In genomic region chr2:143128681-143129580, GRCh38 we compare ENCODE assay signal across 8 cellular contexts. TPM values are rescaled to one million over a fixed set of nuclear protein-coding genes. Genes with fewer than 3 reads are reported as not detected.
DNase-seq lines count a peak whose midpoint lies in the region; ATAC-seq, FAIRE-seq and TF ChIP-seq lines count a peak whose summit lies in the region.
"Had no signal": no experiment of that assay in that cellular context is flagged by ENCODE, and none has a peak within 500 bp of the region (broad histone marks: within the 10 kb centered on the region; RNA-seq: fewer than 3 reads in every experiment).

Gene ARHGAP15 (plus strand): TSS chr2:143129419.

- no peaks in the 10 kb centered on the region for H3F3A ChIP-seq in GM23248 (ENCODE audit: insufficient read depth)

- H3K4me3 ChIP-seq in small intestine (ENCODE audit: low read depth in 1 of 2, low read length in 2 of 2), result no peak within 1 kb of the TSS
- H3K4me3 ChIP-seq in GM23248, result no peak within 1 kb of the TSS
- H3K4me3 ChIP-seq: body of pancreas had no signal

- in situ Hi-C loops in GM23248 (cut with MboI), result no loop called here

- H4K20me1 ChIP-seq in GM23248 (ENCODE audit: insufficient read depth), result no peaks in the 10 kb centered on the region

- no peak within 1 kb of the TSS for H2AFZ ChIP-seq in GM23248

- WGBS in small intestine, 3 donors, result 48 to 65% (median 58%) methylated on average over 13 of the region's 13 CpGs
- 65 to 74% methylated on average over 13 of the region's 13 CpGs for WGBS in GM23248 (ENCODE audit: low coverage in 1 of 2, low lambda C conversion rate in 2 of 2, missing lambda C conversion rate in 2 of 2), 2 experiments

- POLR2A ChIA-PET in activated naive CD8-positive, alpha-beta T cell treated with anti-CD3 and anti-CD28 coated beads, Interleukin-2, amount 10 ng/mL, durations not matched to agents 7 days and 5 days (lab: Charles Lee), result interaction anchor here (0.6 to 1.2 kb wide), 8 partner anchors 9 to 1055 kb away, joined by 3 to 14 read pairs (median 4); no protein-coding TSS in a partner anchor
- POLR2A ChIA-PET in WTC11 (lab: Charles Lee), result no interaction called here

- H3K27ac Mint-ChIP-seq in activated naive CD8-positive, alpha-beta T cell treated with anti-CD3 and anti-CD28 coated beads, Interleukin-2, amount 10 ng/mL, durations not matched to agents 7 days and 5 days, result peak within 1 kb of the TSS; percentile 98
- no peak within 1 kb of the TSS for H3K27ac Mint-ChIP-seq in WTC11

- H3K4me3 Mint-ChIP-seq in activated naive CD8-positive, alpha-beta T cell treated with anti-CD3 and anti-CD28 coated beads, Interleukin-2, amount 10 ng/mL, durations not matched to agents 7 days and 5 days, result peak within 1 kb of the TSS; percentile 83
- H3K4me3 Mint-ChIP-seq in WTC11, result no peak within 1 kb of the TSS

- peak; percentile 81 for ATAC-seq in HG03095 (IDR thresholded peaks at IDR 0.05; ENCODE audit: unreplicated experiment)
- peak; percentile 82 for ATAC-seq in activated naive CD8-positive, alpha-beta T cell treated with anti-CD3 and anti-CD28 coated beads, Interleukin-2, amount 10 ng/mL, durations not matched to agents 7 days and 5 days (ENCODE audit: low read depth)
- no peak for ATAC-seq in WTC11
- ATAC-seq: body of pancreas had no signal

- no peak within 1 kb of the TSS for H3K4me2 ChIP-seq in GM23248 (ENCODE audit: unreplicated experiment)

- no peak for FAIRE-seq in small intestine (lab: Jason Lieb, UNC)

- intact Hi-C loops in T-helper 1 cell treated with Interleukin-12 subunit alpha and Interleukin-12 subunit beta and Interleukin-4 antibody, amounts not matched to agents 30 ng/mL and 1 ng/mL, for 36 hours (cut with micrococcal nuclease), result loop anchor here (1.0 to 5.0 kb wide), 12 partner anchors 11 to 1388 kb away; a partner anchor contains a TSS

- H3K36me3 ChIP-seq in small intestine (ENCODE audit: control insufficient read depth in 2 of 2, insufficient read depth in 2 of 2, low read length in 2 of 2), result no peaks in the 10 kb centered on the region
- H3K36me3 ChIP-seq in GM23248 (ENCODE audit: low read depth), result no peaks in the 10 kb centered on the region

- H3K27me3 Mint-ChIP-seq in activated naive CD8-positive, alpha-beta T cell treated with anti-CD3 and anti-CD28 coated beads, Interleukin-2, amount 10 ng/mL, durations not matched to agents 7 days and 5 days, result no peaks in the 10 kb centered on the region
- no peaks in the 10 kb centered on the region for H3K27me3 Mint-ChIP-seq in WTC11 (ENCODE audit: low read depth)

- TF ChIP-seq POLR2A in GM19099 (IDR thresholded peaks at IDR 0.05; ENCODE audit: extremely low read depth, insufficient read length, low read depth), result peak; percentile 66

- H3K9me3 Mint-ChIP-seq in activated naive CD8-positive, alpha-beta T cell treated with anti-CD3 and anti-CD28 coated beads, Interleukin-2, amount 10 ng/mL, durations not matched to agents 7 days and 5 days, result no peaks in the 10 kb centered on the region
- H3K9me3 Mint-ChIP-seq in WTC11, result no peaks in the 10 kb centered on the region

- H3K27me3 ChIP-seq in small intestine (ENCODE audit: control insufficient read depth in 2 of 2, insufficient read depth in 2 of 2, low read length in 2 of 2) (no peaks in the 10 kb centered on the region), GM23248 (replicated peaks; ENCODE audit: insufficient read depth) (no peaks in the 10 kb centered on the region)
- H3K27me3 ChIP-seq: body of pancreas had no signal

- DNase-seq in activated naive CD8-positive, alpha-beta T cell treated with anti-CD3 and anti-CD28 coated beads, Interleukin-2, amount 10 ng/mL, durations not matched to agents 7 days and 5 days, result peak; percentile 71
- DNase-seq in small intestine (peak; percentile 67), WTC11 (ENCODE audit: low spot score) (no peak), GM23248 (no peak)

- CTCF ChIA-PET in WTC11 (lab: Charles Lee), result interaction anchor here (1.3 kb wide), 1 partner anchor 94 kb away, joined by 3 read pairs; no protein-coding TSS in a partner anchor

- H3K4me1 Mint-ChIP-seq in activated naive CD8-positive, alpha-beta T cell treated with anti-CD3 and anti-CD28 coated beads, Interleukin-2, amount 10 ng/mL, durations not matched to agents 7 days and 5 days, result peaks cover 40% of the 10 kb centered on the region
- H3K4me1 Mint-ChIP-seq in WTC11, result peaks cover 4% of the 10 kb centered on the region

- H3K4me1 ChIP-seq in small intestine (ENCODE audit: control insufficient read depth in 2 of 2, insufficient read depth in 1 of 2, low read depth in 1 of 2, low read length in 1 of 2) (no peaks in the 10 kb centered on the region), GM23248 (ENCODE audit: insufficient read depth) (no peaks in the 10 kb centered on the region)
- H3K4me1 ChIP-seq: body of pancreas had no signal

- no peak for TF ChIP-seq CTCF in WTC11 (IDR thresholded peaks at IDR 0.05)

- no peak within 1 kb of the TSS for H3K9ac ChIP-seq in GM23248

- peaks cover 15% of the 10 kb centered on the region for H3K36me3 Mint-ChIP-seq in activated naive CD8-positive, alpha-beta T cell treated with anti-CD3 and anti-CD28 coated beads, Interleukin-2, amount 10 ng/mL, durations not matched to agents 7 days and 5 days
- no peaks in the 10 kb centered on the region for H3K36me3 Mint-ChIP-seq in WTC11

- H3K27ac ChIP-seq in small intestine (ENCODE audit: low read depth in 1 of 2, low read length in 1 of 2) (peak within 1 kb of the TSS; percentile 76 to 99), GM23248 (no peak within 1 kb of the TSS)

- no peaks in the 10 kb centered on the region for H3K79me2 ChIP-seq in GM23248 (ENCODE audit: insufficient read depth)

- H3K9me2 ChIP-seq in GM23248 (ENCODE audit: insufficient read depth), result no peaks in the 10 kb centered on the region

- H3K9me3 ChIP-seq in small intestine (ENCODE audit: control insufficient read depth, low read depth) (no peaks in the 10 kb centered on the region), GM23248 (ENCODE audit: low read depth) (no peaks in the 10 kb centered on the region)
- H3K9me3 ChIP-seq: body of pancreas had no signal

TF ChIP-seq in WTC11, 78 proteins besides CTCF, POLR2A, EP300 and RAD21 (continues in another document):
- TF ChIP-seq GRHL2 (CRISPR knock-in tag; IDR thresholded peaks at IDR 0.05; ENCODE audit: insufficient replicate concordance, severe bottlenecking) (no peak), ATF2 (CRISPR knock-in tag; IDR thresholded peaks at IDR 0.05; ENCODE audit: borderline replicate concordance, low read depth) (no peak), NFE2L1 (CRISPR knock-in tag; IDR thresholded peaks at IDR 0.05) (no peak), ZNF416 (CRISPR knock-in tag; IDR thresholded peaks at IDR 0.05) (no peak), NR1H2 (CRISPR knock-in tag; IDR thresholded peaks at IDR 0.05) (no peak), ATF6 (CRISPR knock-in tag; IDR thresholded peaks at IDR 0.05) (no peak), FOXP4 (CRISPR knock-in tag; IDR thresholded peaks at IDR 0.05) (no peak), NR3C1 (CRISPR knock-in tag; conservative IDR thresholded peaks at IDR 0.05; ENCODE audit: low read depth) (no peak), ATF1 (CRISPR knock-in tag; IDR thresholded peaks at IDR 0.05) (no peak)

RNA-seq across cellular contexts. Expression of gene ARHGAP15, which starts in this region (rescaled TPM):
- 178 and 182 TPM in 2 replicates for total RNA-seq in T-helper 1 cell treated with Interleukin-12 subunit alpha and Interleukin-12 subunit beta and Interleukin-4 antibody, amounts not matched to agents 30 ng/mL and 1 ng/mL, for 36 hours
- total RNA-seq in activated naive CD8-positive, alpha-beta T cell treated with anti-CD3 and anti-CD28 coated beads, Interleukin-2, amount 10 ng/mL, durations not matched to agents 7 days and 5 days, result 100 to 1,000 TPM; 141 TPM
- polyA plus RNA-seq in small intestine (10 to 100 TPM in 1 of 3 donors, 1 to 10 TPM in 1, under 1 TPM in 1; 0.67 to 16.5 (median 3.7) TPM), GM23248 (2016; fragmentation: Nextera tagmentation; extraction: Ambion mirVana) (0.10 TPM in 1 of 2 replicates, not detected in the other)
- 0.25 to 0.28 TPM in 2 of 3 replicates, not detected in the other for total RNA-seq in WTC11 (2021)
- total RNA-seq in GM23248 (2014; rRNA removed; shearing (Covaris generic)), result not detected in 2 replicates

Comparison
In these comparisons a context has a peak if more than half of its experiments do, and no peak if none do; other contexts are left out.
1. RNA of gene ARHGAP15 (total RNA-seq): 178 to 182 TPM in T-helper 1 cell treated with Interleukin-12 subunit alpha and Interleukin-12 subunit beta and Interleukin-4 antibody, amounts not matched to agents 30 ng/mL and 1 ng/mL, for 36 hours and 141 TPM in activated naive CD8-positive, alpha-beta T cell treated with anti-CD3 and anti-CD28 coated beads, Interleukin-2, amount 10 ng/mL, durations not matched to agents 7 days and 5 days; 0.25 to 0.28 TPM in WTC11 and not detected in GM23248; every median in the first group is over 100 times any median in the second.
2. DNase-seq: peak in activated naive CD8-positive, alpha-beta T cell treated with anti-CD3 and anti-CD28 coated beads, Interleukin-2, amount 10 ng/mL, durations not matched to agents 7 days and 5 days (single experiment) and small intestine (single experiment); none in WTC11 (single experiment) and GM23248 (single experiment).